Comparison of ENCODE assay signal across 1 cellular context in genomic region chrX:110409925-110410324, GRCh38.
TF ChIP-seq lines count a peak whose summit lies in the region.

No MANE protein-coding gene starts in this region.

TF ChIP-seq in IMR-90, 13 proteins besides CTCF, POLR2A, EP300 and RAD21:
- TF ChIP-seq MXI1 (IDR thresholded peaks at IDR 0.05; ENCODE audit: borderline replicate concordance, low read depth, low read length): no peak
- peak; percentile 27; the same call in 1 of the 2 replicates for TF ChIP-seq NFE2L2 (IDR thresholded peaks at IDR 0.05; ENCODE audit: low read depth, low read length)
- no peak for TF ChIP-seq CHD1 (IDR thresholded peaks at IDR 0.05; ENCODE audit: low read depth, low read length)
- no peak for TF ChIP-seq MAFK (IDR thresholded peaks at IDR 0.05; ENCODE audit: low read depth, low read length)
- peak; percentile 65 for TF ChIP-seq FOS (IDR thresholded peaks at IDR 0.05; ENCODE audit: low read depth, low read length)
- no peak for TF ChIP-seq RFX5 (IDR thresholded peaks at IDR 0.05; ENCODE audit: low read depth, low read length)
